ENCODE assay signal across 4 cellular contexts in the genomic region with DNA sequence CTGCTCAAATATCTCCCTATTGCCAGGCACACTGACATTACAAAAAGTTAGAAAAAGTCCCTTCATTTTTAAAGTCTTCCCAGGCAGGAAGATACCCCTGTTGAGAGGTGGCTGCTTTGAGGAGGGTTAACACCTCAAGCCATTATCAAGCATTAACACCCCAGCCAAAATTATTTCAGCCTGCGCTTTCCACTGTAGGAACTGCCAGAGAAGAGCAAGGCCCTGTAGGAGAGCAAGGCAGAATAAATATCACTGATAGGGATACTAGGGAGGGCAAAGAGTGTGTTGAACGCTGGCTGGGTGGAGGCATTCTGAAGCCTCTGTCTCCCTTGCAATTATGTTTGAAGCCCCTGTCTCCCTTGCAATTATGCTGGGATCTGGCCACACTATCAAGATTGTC.
"Had no signal": no experiment of that assay in that cellular context is flagged by ENCODE, and none has a peak within 500 bp of the region (broad histone marks: within the 10 kb centered on the region; RNA-seq: fewer than 3 reads in every experiment).

No MANE protein-coding gene starts in this region.

- DNase-seq: GM23248, H9, HCEC 1CT, IMR-90 had no signal

- H3K9ac ChIP-seq: GM23248 had no signal

- H3K9me3 Mint-ChIP-seq: H9 had no signal

- H2AFZ ChIP-seq: GM23248 had no signal

- H3K4me3 ChIP-seq: GM23248 had no signal

- H3K27ac ChIP-seq: GM23248 had no signal

- H3K4me3 Mint-ChIP-seq: H9 had no signal

- H3K27ac Mint-ChIP-seq: H9 had no signal
